ENCODE assay signal across 9 cellular contexts in the genomic region with DNA sequence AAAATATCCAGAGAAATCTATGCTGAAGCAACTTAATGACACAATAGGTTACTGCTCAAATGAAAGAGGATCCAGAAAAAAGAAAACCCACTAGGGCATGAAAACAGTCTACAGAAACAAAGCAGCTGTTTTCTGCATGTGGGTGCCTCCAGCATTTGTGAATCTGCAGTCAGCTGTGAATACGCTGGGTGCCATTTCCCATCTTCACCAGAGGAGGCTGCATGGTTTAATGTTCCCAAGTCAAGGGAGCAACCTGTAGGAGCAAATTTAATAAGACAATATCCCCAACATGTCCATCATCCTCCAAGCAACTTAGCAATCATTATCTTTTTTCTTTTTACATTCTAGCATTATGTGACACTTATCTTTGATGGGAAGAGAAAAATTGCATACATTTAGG.
A peak's percentile ranks its signal among the peaks of the same experiment; 100 is the strongest.
DNase-seq lines count a peak whose midpoint lies in the region; ATAC-seq and TF ChIP-seq lines count a peak whose summit lies in the region.
"Had no signal": no experiment of that assay in that cellular context is flagged by ENCODE, and none has a peak within 500 bp of the region (broad histone marks: within the 10 kb centered on the region; RNA-seq: fewer than 3 reads in every experiment).

No MANE protein-coding gene starts in this region.

- peaks cover 3% of the 10 kb centered on the region for H3K9me3 ChIP-seq in left ventricle myocardium inferior (replicated peaks)
- H3K9me3 ChIP-seq in NT2/D1 (ENCODE audit: insufficient read depth, low read length): no peaks in the 10 kb centered on the region

- H3K36me3 ChIP-seq in left ventricle myocardium inferior (no peaks in the 10 kb centered on the region), NT2/D1 (ENCODE audit: insufficient read depth, insufficient read length, low read length) (no peaks in the 10 kb centered on the region)

- intact Hi-C loops in left ventricle myocardium inferior (cut with micrococcal nuclease): no loop called here
- intact Hi-C loops in left ventricle myocardium superior (cut with micrococcal nuclease): no loop called here

- H3K9ac ChIP-seq in NT2/D1 (ENCODE audit: insufficient read length, low read depth): no peak overlapping the region

- no peak overlapping the region for H3K27ac ChIP-seq in left ventricle myocardium inferior (replicated peaks)

- ATAC-seq in left ventricle myocardium superior (no peak), HG03378 (IDR thresholded peaks at IDR 0.05; ENCODE audit: unreplicated experiment) (no peak)
- ATAC-seq: activated T-cell treated with anti-CD3 and anti-CD28 coated beads, Interleukin-2, amount 50 U/mL, for 72 hours had no signal

- peak; percentile 19 for TF ChIP-seq CTCF in left ventricle myocardium inferior (IDR thresholded peaks at IDR 0.05; ENCODE audit: borderline replicate concordance)

- no peak overlapping the region for H3K4me3 ChIP-seq in left ventricle myocardium inferior
- no peak overlapping the region for H3K4me3 ChIP-seq in NT2/D1 (ENCODE audit: insufficient read length, low read depth)

- no peak for DNase-seq in left ventricle myocardium inferior
- DNase-seq in left ventricle myocardium superior: no peak
- DNase-seq in NT2/D1 (ENCODE audit: low read depth, low spot score): peak; percentile 9
- DNase-seq in globus pallidus (ENCODE audit: low spot score): peak; percentile 7
- DNase-seq in NCI-H2227 treated with DMSO at 0.1 percent for 48 hours (lab: John Stamatoyannopoulos, UW): no peak
- DNase-seq in activated CD4-positive, alpha-beta T cell treated with anti-CD3 and anti-CD28 coated beads, Interleukin-2, amount 50 U/mL, for 1 hour: no peak
- no peak for DNase-seq in MV-4-11 (lab: John Stamatoyannopoulos, UW)
- DNase-seq: activated T-cell treated with anti-CD3 and anti-CD28 coated beads, Interleukin-2, amount 50 U/mL, for 72 hours had no signal

- H3K27me3 ChIP-seq in left ventricle myocardium inferior (ENCODE audit: low read depth) (peaks cover 58% of the 10 kb centered on the region), NT2/D1 (ENCODE audit: insufficient read depth, insufficient read length) (no peaks in the 10 kb centered on the region)

- H3K4me1 ChIP-seq in left ventricle myocardium inferior (no peaks in the 10 kb centered on the region), NT2/D1 (ENCODE audit: insufficient read depth, insufficient read length) (no peaks in the 10 kb centered on the region)

Comparison
In these comparisons a context has a peak if more than half of its experiments do, and no peak if none do; other contexts are left out.
1. DNase-seq: peak in NT2/D1 (single experiment) and globus pallidus (single experiment); none in left ventricle myocardium inferior (single experiment), left ventricle myocardium superior (single experiment), NCI-H2227 treated with DMSO at 0.1 percent for 48 hours (single experiment), activated CD4-positive, alpha-beta T cell treated with anti-CD3 and anti-CD28 coated beads, Interleukin-2, amount 50 U/mL, for 1 hour (single experiment) and MV-4-11 (single experiment).